In genomic region chr4:83618991-83619390, GRCh38 we compare ENCODE assay signal across 1 cellular context.
TF ChIP-seq lines count a peak whose summit lies in the region.

No MANE protein-coding gene starts in this region.

TF ChIP-seq in K562, 482 proteins besides CTCF, POLR2A, EP300 and RAD21 (continued from another document and continues in another):
- no peak for TF ChIP-seq ARID3A (IDR thresholded peaks at IDR 0.05; ENCODE audit: borderline replicate concordance, low read depth, low read length)
- no peak for TF ChIP-seq JUN (IDR thresholded peaks at IDR 0.05; ENCODE audit: borderline replicate concordance, low read depth, low read length)
- no peak for TF ChIP-seq JUN (CRISPR knock-in tag; IDR thresholded peaks at IDR 0.05; ENCODE audit: borderline replicate concordance)
- no peak for TF ChIP-seq ZNF121 (CRISPR knock-in tag; conservative IDR thresholded peaks at IDR 0.05)
- no peak for TF ChIP-seq ZNF551 (CRISPR knock-in tag; IDR thresholded peaks at IDR 0.05)
- no peak for TF ChIP-seq ZBTB8A (IDR thresholded peaks at IDR 0.05; ENCODE audit: partially characterized antibody)
- TF ChIP-seq FIP1L1 (IDR thresholded peaks at IDR 0.05; ENCODE audit: low read depth, low read length, poor library complexity, severe bottlenecking) = no peak
- TF ChIP-seq ZMIZ1 (IDR thresholded peaks at IDR 0.05; ENCODE audit: low read depth in 2 of 2, low read length in 2 of 2) = 0 out of 4 replicates have a peak, but pooled peaks of 1 of the 2 experiments have one; percentile 23
- TF ChIP-seq NR2C1 (IDR thresholded peaks at IDR 0.05) = no peak
- no peak for TF ChIP-seq NR2C1 (tag; IDR thresholded peaks at IDR 0.05)
- TF ChIP-seq E2F3 (CRISPR knock-in tag; IDR thresholded peaks at IDR 0.05) = no peak
- TF ChIP-seq RCOR1 (IDR thresholded peaks at IDR 0.05; ENCODE audit: borderline replicate concordance in 1 of 2, low read depth in 2 of 2, low read length in 2 of 2) = peak; percentile 17 to 84; a peak in 2 of 4 replicates
- no peak for TF ChIP-seq CSDE1 (IDR thresholded peaks at IDR 0.05)
- TF ChIP-seq POLR2H (tag; IDR thresholded peaks at IDR 0.05; ENCODE audit: low read depth) = no peak
- TF ChIP-seq TRIM28 (IDR thresholded peaks at IDR 0.05) = no peak
- TF ChIP-seq ZNF79 (CRISPR knock-in tag; IDR thresholded peaks at IDR 0.05; ENCODE audit: low read depth) = no peak
- no peak; the same call in 1 of the 2 replicates for TF ChIP-seq EHMT2 (IDR thresholded peaks at IDR 0.05)
- no peak for TF ChIP-seq BRD9 (IDR thresholded peaks at IDR 0.05; ENCODE audit: low read depth, partially characterized antibody)
- no peak for TF ChIP-seq SUPT5H (IDR thresholded peaks at IDR 0.05)
- TF ChIP-seq ZKSCAN8 (CRISPR knock-in tag; IDR thresholded peaks at IDR 0.05) = no peak
- no peak for TF ChIP-seq RBM14 (IDR thresholded peaks at IDR 0.05; ENCODE audit: borderline replicate concordance, insufficient read depth, low read depth, low read length)
- no peak for TF ChIP-seq NELFE (IDR thresholded peaks at IDR 0.05; ENCODE audit: insufficient read depth, insufficient read length)
- no peak for TF ChIP-seq POLR2G (IDR thresholded peaks at IDR 0.05; ENCODE audit: low read depth, low read length)
- TF ChIP-seq ZNF184 (CRISPR knock-in tag; IDR thresholded peaks at IDR 0.05) = no peak
- no peak for TF ChIP-seq HES1 (IDR thresholded peaks at IDR 0.05; ENCODE audit: low read depth)
- TF ChIP-seq TFAP4 (CRISPR knock-in tag; IDR thresholded peaks at IDR 0.05; ENCODE audit: borderline replicate concordance) = no peak
- no peak for TF ChIP-seq GATA2 (CRISPR knock-in tag; IDR thresholded peaks at IDR 0.05)
- no peak for TF ChIP-seq LCOR (CRISPR knock-in tag; IDR thresholded peaks at IDR 0.05)
- peak; percentile 64 to 97; a peak in 3 of 4 replicates for TF ChIP-seq ETV6 (IDR thresholded peaks at IDR 0.05; ENCODE audit: borderline replicate concordance in 1 of 2, low read depth in 2 of 2, low read length in 1 of 2)
- no peak for TF ChIP-seq ETV6 (CRISPR knock-in tag; IDR thresholded peaks at IDR 0.05; ENCODE audit: borderline replicate concordance)
- 0 out of 2 replicates have a peak, but pooled peaks have one; percentile 16 for TF ChIP-seq L3MBTL2 (IDR thresholded peaks at IDR 0.05)
- TF ChIP-seq XRCC5 (IDR thresholded peaks at IDR 0.05; ENCODE audit: low read depth, low read length) = no peak
- no peak for TF ChIP-seq CAMTA2 (CRISPR knock-in tag; conservative IDR thresholded peaks at IDR 0.05)
- no peak for TF ChIP-seq HMG20A (CRISPR knock-in tag; conservative IDR thresholded peaks at IDR 0.05)
- TF ChIP-seq SMAD3 (CRISPR knock-in tag; conservative IDR thresholded peaks at IDR 0.05) = no peak
- no peak for TF ChIP-seq ZC3H4 (CRISPR knock-in tag; IDR thresholded peaks at IDR 0.05; ENCODE audit: borderline replicate concordance)
- no peak for TF ChIP-seq ZNF696 (CRISPR knock-in tag; conservative IDR thresholded peaks at IDR 0.05)
- no peak for TF ChIP-seq NEUROD1 (IDR thresholded peaks at IDR 0.05; ENCODE audit: borderline replicate concordance, low read depth, low read length, partially characterized antibody)
- no peak for TF ChIP-seq FOXK1 (CRISPR knock-in tag; IDR thresholded peaks at IDR 0.05; ENCODE audit: borderline replicate concordance)
- no peak for TF ChIP-seq CTBP1 (IDR thresholded peaks at IDR 0.05; ENCODE audit: borderline replicate concordance)
- TF ChIP-seq ZNF592 (IDR thresholded peaks at IDR 0.05) = no peak
- TF ChIP-seq ELK3 (CRISPR knock-in tag; IDR thresholded peaks at IDR 0.05) = no peak
- no peak for TF ChIP-seq ZKSCAN1 (IDR thresholded peaks at IDR 0.05; ENCODE audit: low read depth, low read length)
- no peak for TF ChIP-seq STAT5A (IDR thresholded peaks at IDR 0.05; ENCODE audit: borderline replicate concordance, low read length)
- TF ChIP-seq NONO (IDR thresholded peaks at IDR 0.05; ENCODE audit: low read depth in 2 of 2, low read length in 1 of 2) = no peak
- TF ChIP-seq TCFL5 (CRISPR knock-in tag; conservative IDR thresholded peaks at IDR 0.05) = no peak
- no peak for TF ChIP-seq FOXO4 (CRISPR knock-in tag; IDR thresholded peaks at IDR 0.05)
- TF ChIP-seq KDM2B (CRISPR knock-in tag; IDR thresholded peaks at IDR 0.05) = no peak
- TF ChIP-seq CHAMP1 (IDR thresholded peaks at IDR 0.05) = peak; percentile 44; the same call in 1 of the 2 replicates
- TF ChIP-seq SMAD4 (CRISPR knock-in tag; conservative IDR thresholded peaks at IDR 0.05) = 0 out of 2 replicates have a peak, but pooled peaks have one; percentile 47
- TF ChIP-seq PTTG1 (tag; IDR thresholded peaks at IDR 0.05; ENCODE audit: low read depth) = no peak
- no peak for TF ChIP-seq ZNF134 (CRISPR knock-in tag; conservative IDR thresholded peaks at IDR 0.05)
- TF ChIP-seq FOXA1 (IDR thresholded peaks at IDR 0.05; ENCODE audit: borderline replicate concordance) = no peak
- TF ChIP-seq CBX5 (IDR thresholded peaks at IDR 0.05; ENCODE audit: borderline replicate concordance, low read depth) = no peak
- TF ChIP-seq TGIF2 (CRISPR knock-in tag; IDR thresholded peaks at IDR 0.05) = no peak
